Comparison of ENCODE assay signal across 11 cellular contexts in genomic region chr22:37284126-37284806, GRCh38. TPM values are rescaled to one million over a fixed set of nuclear protein-coding genes. Genes with fewer than 3 reads are reported as not detected.
A peak's percentile ranks its signal among the peaks of the same experiment; 100 is the strongest.
DNase-seq lines count a peak whose midpoint lies in the region; ATAC-seq, FAIRE-seq and TF ChIP-seq lines count a peak whose summit lies in the region.
"Had no signal": no experiment of that assay in that cellular context is flagged by ENCODE, and none has a peak within 500 bp of the region (broad histone marks: within the 10 kb centered on the region; RNA-seq: fewer than 3 reads in every experiment).

No MANE protein-coding gene starts in this region.

- TF ChIP-seq POLR2A in breast epithelium (IDR thresholded peaks at IDR 0.05) = no peak

- CTCF ChIA-PET in MCF 10A (lab: Yijun Ruan, JAX) = no interaction called here

- no peak for TF ChIP-seq CTCF in breast epithelium (IDR thresholded peaks at IDR 0.05)
- no peak for TF ChIP-seq CTCF in MCF 10A (IDR thresholded peaks at IDR 0.05; ENCODE audit: unreplicated experiment)

- H3K36me3 ChIP-seq in breast epithelium (no peaks in the 10 kb centered on the region), aorta (ENCODE audit: control insufficient read depth in 1 of 2, insufficient read depth in 2 of 2, low read length in 1 of 2) (no peaks in the 10 kb centered on the region)

- peaks cover 4% of the 10 kb centered on the region for H3K36me3 Mint-ChIP-seq in MCF 10A (ENCODE audit: insufficient read depth, unreplicated experiment)
- H3K36me3 Mint-ChIP-seq in activated naive CD8-positive, alpha-beta T cell treated with anti-CD3 and anti-CD28 coated beads, Interleukin-2, amount 10 ng/mL, durations not matched to agents 7 days and 5 days = peaks cover 44% of the 10 kb centered on the region
- H3K36me3 Mint-ChIP-seq: WTC11 had no signal

- no peak overlapping the region for H3K27ac Mint-ChIP-seq in MCF 10A (ENCODE audit: low read depth, unreplicated experiment)
- peak overlapping the region; percentile 99 for H3K27ac Mint-ChIP-seq in activated naive CD8-positive, alpha-beta T cell treated with anti-CD3 and anti-CD28 coated beads, Interleukin-2, amount 10 ng/mL, durations not matched to agents 7 days and 5 days
- H3K27ac Mint-ChIP-seq: WTC11 had no signal

- intact Hi-C loops in breast epithelium (cut with DNase I; ENCODE audit: low total_unique reads) (no loop called here), MCF 10A (cut with micrococcal nuclease) (no loop called here), aorta (cut with DNase I) (no loop called here)

- H3K27ac ChIP-seq in breast epithelium (peak overlapping the region in 1 of 2 donors; percentile 12), aorta (ENCODE audit: low read depth in 1 of 2, low read length in 2 of 2) (no peak overlapping the region)
- H3K27ac ChIP-seq: C4-2B had no signal

- no peaks in the 10 kb centered on the region for H3K9me3 Mint-ChIP-seq in MCF 10A (ENCODE audit: unreplicated experiment)
- H3K9me3 Mint-ChIP-seq in activated naive CD8-positive, alpha-beta T cell treated with anti-CD3 and anti-CD28 coated beads, Interleukin-2, amount 10 ng/mL, durations not matched to agents 7 days and 5 days = no peaks in the 10 kb centered on the region

- BruUV-seq in MCF 10A (replicated peaks; lab: Mats Ljungman, UMichigan) = no TSS peak

- H3K4me1 ChIP-seq in breast epithelium (no peaks in the 10 kb centered on the region), mononuclear cell (ENCODE audit: insufficient read depth, low read length) (peaks cover 73% of the 10 kb centered on the region), aorta (ENCODE audit: control insufficient read depth in 1 of 2, insufficient read depth in 2 of 2, low read length in 2 of 2) (no peaks in the 10 kb centered on the region)

- DNase-seq in breast epithelium (ENCODE audit: low spot score in 2 of 2) (no peak), MCF 10A (ENCODE audit: unreplicated experiment) (no peak), aorta (no peak), DMS 273 treated with DMSO at 0.1 percent for 48 hours (lab: John Stamatoyannopoulos, UW) (no peak), HK-2 (ENCODE audit: unreplicated experiment) (no peak), RCC 7860 (ENCODE audit: low spot score) (no peak)
- DNase-seq in activated naive CD8-positive, alpha-beta T cell treated with anti-CD3 and anti-CD28 coated beads, Interleukin-2, amount 10 ng/mL, durations not matched to agents 7 days and 5 days = no peak
- DNase-seq: cerebellar nuclear complex had no signal

- peaks cover 12% of the 10 kb centered on the region for H3K4me1 Mint-ChIP-seq in MCF 10A (ENCODE audit: insufficient read depth, unreplicated experiment)
- H3K4me1 Mint-ChIP-seq in activated naive CD8-positive, alpha-beta T cell treated with anti-CD3 and anti-CD28 coated beads, Interleukin-2, amount 10 ng/mL, durations not matched to agents 7 days and 5 days = peaks cover 53% of the 10 kb centered on the region

- WGBS in aorta, 2 donors = 51 to 54% methylated on average over 9 of the region's 9 CpGs

- FAIRE-seq in RCC 7860 (lab: Jason Lieb, UNC) = no peak

- H3K27me3 ChIP-seq in breast epithelium (peaks cover 0 to 24% of the 10 kb centered on the region in 2 donors), mononuclear cell (ENCODE audit: insufficient read depth, low read length) (no peaks in the 10 kb centered on the region), aorta (ENCODE audit: control insufficient read depth in 1 of 2, insufficient read depth in 2 of 2, low read length in 1 of 2) (no peaks in the 10 kb centered on the region)

- no peak overlapping the region for H3K4me3 Mint-ChIP-seq in MCF 10A (ENCODE audit: unreplicated experiment)
- H3K4me3 Mint-ChIP-seq in activated naive CD8-positive, alpha-beta T cell treated with anti-CD3 and anti-CD28 coated beads, Interleukin-2, amount 10 ng/mL, durations not matched to agents 7 days and 5 days = peak overlapping the region; percentile 89
- H3K4me3 Mint-ChIP-seq: WTC11 had no signal

- no peak for ATAC-seq in activated naive CD8-positive, alpha-beta T cell treated with anti-CD3 and anti-CD28 coated beads, Interleukin-2, amount 10 ng/mL, durations not matched to agents 7 days and 5 days (ENCODE audit: low read depth)
- peak; percentile 3 for ATAC-seq in aorta (ENCODE audit: low FRiP score)

- peak overlapping the region; percentile 30 to 49 (median 35) for H3K4me3 ChIP-seq in breast epithelium
- H3K4me3 ChIP-seq in mononuclear cell (ENCODE audit: low read length) = peak overlapping the region; percentile 88
- H3K4me3 ChIP-seq in aorta (ENCODE audit: low read length in 2 of 2) = no peak overlapping the region

- POLR2A ChIA-PET in MCF 10A (lab: Yijun Ruan, JAX) = interaction anchor here (0.7 kb wide), 1 partner anchor 9 kb away, joined by 3 read pairs; no protein-coding TSS in a partner anchor
- POLR2A ChIA-PET in activated naive CD8-positive, alpha-beta T cell treated with anti-CD3 and anti-CD28 coated beads, Interleukin-2, amount 10 ng/mL, durations not matched to agents 7 days and 5 days (lab: Charles Lee) = interaction anchor here (0.7 to 4.7 kb wide), 9 partner anchors 8 to 56 kb away, joined by 3 to 51 read pairs (median 5); partner anchors contain the start of gene RAC2

- no peaks in the 10 kb centered on the region for H3K9me3 ChIP-seq in breast epithelium
- no peaks in the 10 kb centered on the region for H3K9me3 ChIP-seq in mononuclear cell (ENCODE audit: low read depth, low read length)
- peaks cover 1% of the 10 kb centered on the region for H3K9me3 ChIP-seq in aorta (ENCODE audit: control insufficient read depth, low read length)

- peaks cover 28% of the 10 kb centered on the region for H3K27me3 Mint-ChIP-seq in MCF 10A (ENCODE audit: insufficient read depth, unreplicated experiment)
- H3K27me3 Mint-ChIP-seq in activated naive CD8-positive, alpha-beta T cell treated with anti-CD3 and anti-CD28 coated beads, Interleukin-2, amount 10 ng/mL, durations not matched to agents 7 days and 5 days = no peaks in the 10 kb centered on the region

RNA-seq across cellular contexts. Expression of gene CYTH4, which starts 2.0 kb away (rescaled TPM):
- 10 to 100 TPM in 2 of 3 donors, 1 to 10 TPM in 1; 6.9 to 25.1 (median 10.5) TPM for total RNA-seq in breast epithelium
- total RNA-seq in MCF 10A (2022) = 0.22 TPM in 1 of 2 replicates, not detected in the other
- total RNA-seq in activated naive CD8-positive, alpha-beta T cell treated with anti-CD3 and anti-CD28 coated beads, Interleukin-2, amount 10 ng/mL, durations not matched to agents 7 days and 5 days = 100 to 1,000 TPM; 149 to 157 TPM
- 124 TPM for total RNA-seq in mononuclear cell
- 10 to 100 TPM; 28.2 to 68.7 TPM for total RNA-seq in aorta
- polyA plus RNA-seq in aorta = 10 to 100 TPM in 1 of 2 donors, 1 to 10 TPM in 1; 4.5 to 15.9 TPM

RNA-seq across cellular contexts. Expression of gene RAC2, which starts 40.2 kb away (rescaled TPM):
- total RNA-seq in breast epithelium (10 to 100 TPM; 10.5 to 12.0 (median 11.5) TPM), MCF 10A (2022) (42.4 and 52.6 TPM in 2 replicates), mononuclear cell (107 TPM), aorta (10 to 100 TPM; 16.8 to 19.8 TPM)
- 1,000 to 10,000 TPM in 1 of 2 experiments, 100 to 1,000 TPM in 1; 963 to 1,011 TPM for total RNA-seq in activated naive CD8-positive, alpha-beta T cell treated with anti-CD3 and anti-CD28 coated beads, Interleukin-2, amount 10 ng/mL, durations not matched to agents 7 days and 5 days
- polyA plus RNA-seq in aorta = 10 to 100 TPM in 1 of 2 donors, 1 to 10 TPM in 1; 3.6 to 14.5 TPM

Comparison
In these comparisons a context has a peak if more than half of its experiments do, and no peak if none do; other contexts are left out.
1. H3K4me3 ChIP-seq: peak in breast epithelium (3 of 3) and mononuclear cell (single experiment); none in aorta (0 of 2).